In the genomic region with DNA sequence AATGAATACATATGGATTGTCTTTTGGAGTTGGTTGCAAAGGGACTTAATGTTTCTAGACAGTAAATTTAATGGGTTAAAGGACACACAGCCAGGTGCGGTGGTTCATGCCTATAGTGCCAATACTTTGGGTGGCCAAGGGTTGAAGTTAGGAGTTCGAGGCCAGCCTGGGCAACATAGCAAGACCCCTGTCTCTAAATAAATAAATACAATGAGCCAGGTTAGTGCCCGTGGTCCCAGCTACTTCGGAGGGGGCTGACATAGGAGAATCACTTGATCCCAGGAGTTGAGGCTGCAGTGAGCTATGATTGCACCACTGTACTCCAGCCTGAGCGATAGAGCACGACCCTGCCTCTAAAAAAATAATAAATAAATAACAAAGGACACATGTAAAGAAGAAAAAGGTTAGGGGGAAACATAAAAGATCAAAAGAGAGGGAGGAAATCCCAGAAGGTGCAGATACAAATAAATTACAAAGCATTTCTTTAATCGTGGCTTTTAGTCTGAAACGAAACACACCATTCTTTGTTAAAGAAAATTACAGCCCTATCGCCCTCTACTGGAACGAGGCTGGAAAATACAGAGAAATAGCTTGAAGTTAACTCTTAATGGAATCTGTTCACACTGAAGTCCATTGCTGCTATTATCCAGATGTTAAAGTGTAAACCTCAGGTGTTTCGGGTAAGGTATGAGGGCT, we compare ENCODE assay signal across 8 cellular contexts. TPM values are rescaled to one million over a fixed set of nuclear protein-coding genes. Genes with fewer than 3 reads are reported as not detected.
A peak's percentile ranks its signal among the peaks of the same experiment; 100 is the strongest.
DNase-seq lines count a peak whose midpoint lies in the region; ATAC-seq, FAIRE-seq and TF ChIP-seq lines count a peak whose summit lies in the region.
"Had no signal": no experiment of that assay in that cellular context is flagged by ENCODE, and none has a peak within 500 bp of the region (broad histone marks: within the 10 kb centered on the region; RNA-seq: fewer than 3 reads in every experiment).

No MANE protein-coding gene starts in this region.

- H3K36me3 ChIP-seq in endothelial cell of umbilical vein (ENCODE audit: control insufficient read depth in 2 of 2, extremely low read depth in 1 of 2, insufficient read depth in 2 of 2, low read length in 2 of 2) (peaks cover 0 to 4% of the 10 kb centered on the region in 2 experiments), neural progenitor cell (peaks cover 4% of the 10 kb centered on the region)

- H3F3A ChIP-seq in neural progenitor cell (ENCODE audit: low read depth) = peaks cover 36% of the 10 kb centered on the region

- no peak for TF ChIP-seq POLR2A in endothelial cell of umbilical vein (IDR thresholded peaks at IDR 0.05; ENCODE audit: low read depth, low read length)

- peaks cover 2% of the 10 kb centered on the region for H3K9me1 ChIP-seq in endothelial cell of umbilical vein (replicated peaks; ENCODE audit: control insufficient read depth, extremely low read depth, insufficient read depth, low read length)

- no peaks in the 10 kb centered on the region for H3K27me3 Mint-ChIP-seq in neural progenitor cell (ENCODE audit: insufficient read depth, low read depth)

- no peaks in the 10 kb centered on the region for H3K9me3 ChIP-seq in endothelial cell of umbilical vein (replicated peaks; ENCODE audit: control insufficient read depth, insufficient read depth, low read length)
- H3K9me3 ChIP-seq in neural progenitor cell (ENCODE audit: low read depth) = no peaks in the 10 kb centered on the region

- peak; percentile 69 for TF ChIP-seq CTCF in D721Med (IDR thresholded peaks at IDR 0.05; ENCODE audit: insufficient read depth, missing control alignments)
- TF ChIP-seq CTCF in endothelial cell of umbilical vein (IDR thresholded peaks at IDR 0.05; ENCODE audit: extremely low read depth in 1 of 2, insufficient read depth in 1 of 2, low read depth in 1 of 2, low read length in 2 of 2) = peak; percentile 30 to 41
- TF ChIP-seq CTCF in neural progenitor cell (IDR thresholded peaks at IDR 0.05) = peak; percentile 74

- no peak overlapping the region for H3K9ac ChIP-seq in endothelial cell of umbilical vein (replicated peaks; ENCODE audit: extremely low read depth, insufficient read depth, low read length)
- no peak overlapping the region for H3K9ac ChIP-seq in neural progenitor cell

- H3K4me3 Mint-ChIP-seq in neural progenitor cell = no peak overlapping the region

- H3K4me3 ChIP-seq in endothelial cell of umbilical vein (replicated peaks in 1 of 3; ENCODE audit: insufficient read depth in 1 of 3, low read depth in 1 of 3, low read length in 3 of 3) = no peak overlapping the region
- H3K4me3 ChIP-seq in neural progenitor cell = no peak overlapping the region

- no peaks in the 10 kb centered on the region for H3K79me2 ChIP-seq in endothelial cell of umbilical vein (ENCODE audit: control insufficient read depth, insufficient read depth, low read length)
- no peaks in the 10 kb centered on the region for H3K79me2 ChIP-seq in neural progenitor cell (ENCODE audit: low read depth)

- FAIRE-seq in D721Med (lab: Jason Lieb, UNC) (no peak), endothelial cell of umbilical vein (lab: Jason Lieb, UNC) (peak; percentile 31)

- BruUV-seq in endothelial cell of umbilical vein (replicated peaks; lab: Mats Ljungman, UMichigan) = no TSS peak

- POLR2A ChIA-PET in endothelial cell of umbilical vein (lab: Charles Lee) = no interaction called here

- no peaks in the 10 kb centered on the region for H3K4me1 ChIP-seq in endothelial cell of umbilical vein (ENCODE audit: control insufficient read depth, extremely low read depth, insufficient read depth, low read length)
- peaks cover 30% of the 10 kb centered on the region for H3K4me1 ChIP-seq in neural progenitor cell

- no peak overlapping the region for H3K4me2 ChIP-seq in endothelial cell of umbilical vein (ENCODE audit: insufficient read depth, low read length)
- H3K4me2 ChIP-seq in neural progenitor cell = no peak overlapping the region

- no peak for ATAC-seq in GM21723 (IDR thresholded peaks at IDR 0.05; ENCODE audit: unreplicated experiment)

- no peak overlapping the region for H3K27ac Mint-ChIP-seq in neural progenitor cell

- H3K27me3 ChIP-seq in endothelial cell of umbilical vein (ENCODE audit: control insufficient read depth in 2 of 2, insufficient read depth in 2 of 2, low read length in 2 of 2) = peaks cover 0 to 3% of the 10 kb centered on the region in 2 experiments
- H3K27me3 ChIP-seq in neural progenitor cell = no peaks in the 10 kb centered on the region

- dilution Hi-C loops in endothelial cell of umbilical vein (cut with MboI; ENCODE audit: extremely low pct_ligation_motif_present, low sequenced_read_pairs) = no loop called here

- H3K9me3 Mint-ChIP-seq in neural progenitor cell = no peaks in the 10 kb centered on the region

- peaks cover 16% of the 10 kb centered on the region for H3K36me3 Mint-ChIP-seq in neural progenitor cell

- DNase-seq in D721Med (ENCODE audit: insufficient read length, low spot score) (no peak), H4 (ENCODE audit: low spot score) (peak; percentile 14), OCI-M1 (lab: John Stamatoyannopoulos, UW) (peak; percentile 77), endothelial cell of umbilical vein (ENCODE audit: low read depth, low spot score) (peak; percentile 45), neural progenitor cell (ENCODE audit: low spot score) (peak; percentile 42), occipital lobe (lab: John Stamatoyannopoulos, UW) (no peak)

- no peak overlapping the region for H3K27ac ChIP-seq in endothelial cell of umbilical vein (ENCODE audit: insufficient read depth, low read depth, low read length)
- no peak overlapping the region for H3K27ac ChIP-seq in neural progenitor cell

- CTCF ChIA-PET in endothelial cell of umbilical vein (lab: Charles Lee) = interaction anchor here (0.6 to 1.9 kb wide), 25 partner anchors 10 to 756 kb away, joined by 3 to 32 read pairs (median 4); a partner anchor contains a TSS

- intact Hi-C loops in endothelial cell of umbilical vein (cut with micrococcal nuclease) = no loop called here

- H4K20me1 ChIP-seq in endothelial cell of umbilical vein (replicated peaks; ENCODE audit: control insufficient read depth, extremely low read depth, insufficient read depth, low read length) = no peaks in the 10 kb centered on the region
- no peaks in the 10 kb centered on the region for H4K20me1 ChIP-seq in neural progenitor cell (ENCODE audit: low read depth)

- H2AFZ ChIP-seq in endothelial cell of umbilical vein (ENCODE audit: low read depth, low read length) (no peak overlapping the region), neural progenitor cell (replicated peaks) (no peak overlapping the region)

- H3K4me1 Mint-ChIP-seq in neural progenitor cell = peaks cover 43% of the 10 kb centered on the region

TF ChIP-seq in endothelial cell of umbilical vein, 7 proteins besides CTCF, POLR2A, EP300 and RAD21:
- TF ChIP-seq MYC (IDR thresholded peaks at IDR 0.05; ENCODE audit: low read depth, low read length) (no peak), EZH2 (IDR thresholded peaks at IDR 0.05; ENCODE audit: borderline replicate concordance, low read depth, low read length, severe bottlenecking) (no peak), GATA2 (IDR thresholded peaks at IDR 0.05; ENCODE audit: insufficient read depth, insufficient read length, low read depth, low read length) (no peak), POLR2AphosphoS5 (IDR thresholded peaks at IDR 0.05; ENCODE audit: insufficient read depth, low read depth, low read length) (no peak), JUN (IDR thresholded peaks at IDR 0.05; ENCODE audit: borderline replicate concordance, insufficient read depth, insufficient read length, low read depth) (no peak), FOS (IDR thresholded peaks at IDR 0.05; ENCODE audit: borderline replicate concordance, insufficient read depth, low read length) (no peak)
- TF ChIP-seq, protein P1, sequence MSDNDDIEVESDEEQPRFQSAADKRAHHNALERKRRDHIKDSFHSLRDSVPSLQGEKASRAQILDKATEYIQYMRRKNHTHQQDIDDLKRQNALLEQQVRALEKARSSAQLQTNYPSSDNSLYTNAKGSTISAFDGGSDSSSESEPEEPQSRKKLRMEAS (IDR thresholded peaks at IDR 0.05; ENCODE audit: insufficient read depth, insufficient read length) = no peak

RNA-seq across cellular contexts. Expression of a gene that starts 42.6 kb away (rescaled TPM):
- total RNA-seq in H4 (2014; rRNA removed; shearing (Covaris generic)) = not detected in 2 replicates
- total RNA-seq in endothelial cell of umbilical vein = not detected in 2 replicates
- polyA plus RNA-seq in endothelial cell of umbilical vein = not detected in 2 replicates
- polyA plus RNA-seq in endothelial cell of umbilical vein (2011; cell fraction: cytosol; rRNA removed) = not detected in 2 replicates
- polyA plus RNA-seq in endothelial cell of umbilical vein (2011; cell fraction: nucleus; rRNA removed) = not detected in 2 replicates
- polyA plus RNA-seq in endothelial cell of umbilical vein (2012) = not detected in 2 replicates
- not detected in 2 replicates for polyA minus RNA-seq in endothelial cell of umbilical vein
- polyA minus RNA-seq in endothelial cell of umbilical vein (2011; cell fraction: cytosol; rRNA and poly(A)+ RNA removed) = not detected
- not detected in 2 replicates for polyA minus RNA-seq in endothelial cell of umbilical vein (2011; cell fraction: nucleus; rRNA and poly(A)+ RNA removed)
- total RNA-seq in neural progenitor cell (ENCODE audit: low replicate concordance) = not detected in 2 replicates
- 0.16 TPM for total RNA-seq in occipital lobe
- total RNA-seq: skeletal muscle tissue had no signal

Comparison
In these comparisons a context has a peak if more than half of its experiments do, and no peak if none do; other contexts are left out.
1. DNase-seq: peak in H4 (single experiment), OCI-M1 (single experiment), endothelial cell of umbilical vein (single experiment) and neural progenitor cell (single experiment); none in D721Med (single experiment) and occipital lobe (single experiment).
2. Peak in every context shown above with its lines, with median percentiles within 50 percentile points of each other: CTCF ChIP-seq.